Comparison of ENCODE assay signal across 8 cellular contexts in genomic region chr1:2786329-2787162, GRCh38. TPM values are rescaled to one million over a fixed set of nuclear protein-coding genes. Genes with fewer than 3 reads are reported as not detected.
DNase-seq lines count a peak whose midpoint lies in the region; ATAC-seq and TF ChIP-seq lines count a peak whose summit lies in the region.

No MANE protein-coding gene starts in this region.

- no peak overlapping the region for H3K9ac ChIP-seq in KMS-11

- peak; percentile 28 for ATAC-seq in gastroesophageal sphincter

- H2AFZ ChIP-seq in KMS-11 (ENCODE audit: low read depth) = no peak overlapping the region

- DNase-seq in CD1c-positive myeloid dendritic cell (ENCODE audit: extremely low spot score) = peak; percentile 61
- peak; percentile 77 for DNase-seq in activated CD8-positive, alpha-beta memory T cell treated with anti-CD3 and anti-CD28 coated beads, Interleukin-2, amount 50 U/mL, for 4 hours
- peak; percentile 47 to 68 for DNase-seq in stimulated activated CD4-positive, alpha-beta T cell treated with anti-CD3 and anti-CD28 coated beads, Interleukin-12 subunit alpha, Interleukin-12 subunit beta, amount 100 ng/mL, for 24 hours (ENCODE audit: low read depth in 2 of 2)
- DNase-seq in DMS153 treated with DMSO at 0.1 percent for 48 hours (lab: John Stamatoyannopoulos, UW; ENCODE audit: unreplicated experiment) = no peak
- no peak for DNase-seq in foreskin melanocyte
- DNase-seq in Kasumi-1 (lab: John Stamatoyannopoulos, UW) = no peak

- WGBS in gastroesophageal sphincter (ENCODE audit: low coverage in 1 of 2), 2 donors = no CpG with 5 or more reads among the region's 27 CpGs

- H3K36me3 ChIP-seq in KMS-11 (ENCODE audit: insufficient read depth) (no peaks in the 10 kb centered on the region), gastroesophageal sphincter (no peaks in the 10 kb centered on the region)

- no peak overlapping the region for H3K4me3 ChIP-seq in KMS-11 (IDR thresholded peaks at IDR 0.05; ENCODE audit: insufficient read depth, low read depth, low read length)
- H3K4me3 ChIP-seq in gastroesophageal sphincter = no peak overlapping the region

- peaks cover 0 to 32% (median 0%) of the 10 kb centered on the region in 3 donors for H3K9me3 ChIP-seq in gastroesophageal sphincter

- H3K27ac ChIP-seq in KMS-11 = no peak overlapping the region
- no peak overlapping the region for H3K27ac ChIP-seq in gastroesophageal sphincter

- TF ChIP-seq EP300 in gastroesophageal sphincter (IDR thresholded peaks at IDR 0.05) = no peak

- no peaks in the 10 kb centered on the region for H4K20me1 ChIP-seq in KMS-11 (ENCODE audit: insufficient read depth)

- H3K4me2 ChIP-seq in KMS-11 = no peak overlapping the region

- TF ChIP-seq CTCF in KMS-11 (conservative IDR thresholded peaks at IDR 0.05; ENCODE audit: low read depth, low read length) = peak; percentile 69
- TF ChIP-seq CTCF in gastroesophageal sphincter (IDR thresholded peaks at IDR 0.05) = peak in 3 of 4 experiments; percentile 41 to 66 (median 55)

- H3K27me3 ChIP-seq in KMS-11 (ENCODE audit: insufficient read depth, low read depth) (peaks cover 3% of the 10 kb centered on the region; the same call in 1 of the 2 replicates), gastroesophageal sphincter (peaks cover 81% of the 10 kb centered on the region)

- no peaks in the 10 kb centered on the region for H3K79me2 ChIP-seq in KMS-11 (ENCODE audit: insufficient read depth, low read depth)

- H3K4me1 ChIP-seq in KMS-11 (ENCODE audit: low read depth, poor library complexity, severe bottlenecking) = no peaks in the 10 kb centered on the region
- peaks cover 0 to 10% (median 0%) of the 10 kb centered on the region in 3 donors for H3K4me1 ChIP-seq in gastroesophageal sphincter

- no peak for TF ChIP-seq POLR2A in gastroesophageal sphincter (IDR thresholded peaks at IDR 0.05)

RNA-seq across cellular contexts. Expression of gene TTC34, which starts 14.9 kb away (rescaled TPM):
- total RNA-seq in gastroesophageal sphincter = under 1 TPM in 3 of 4 donors, not detected in 1; 0.27 to 0.62 (median 0.58) TPM

Comparison
In these comparisons a context has a peak if more than half of its experiments do, and no peak if none do; other contexts are left out.
1. DNase-seq: peak in CD1c-positive myeloid dendritic cell (single experiment), activated CD8-positive, alpha-beta memory T cell treated with anti-CD3 and anti-CD28 coated beads, Interleukin-2, amount 50 U/mL, for 4 hours (single experiment) and stimulated activated CD4-positive, alpha-beta T cell treated with anti-CD3 and anti-CD28 coated beads, Interleukin-12 subunit alpha, Interleukin-12 subunit beta, amount 100 ng/mL, for 24 hours (2 of 2); none in DMS153 treated with DMSO at 0.1 percent for 48 hours (single experiment), foreskin melanocyte (single experiment) and Kasumi-1 (0 of 2).